ENCODE assay signal across 1 cellular context in the genomic region with DNA sequence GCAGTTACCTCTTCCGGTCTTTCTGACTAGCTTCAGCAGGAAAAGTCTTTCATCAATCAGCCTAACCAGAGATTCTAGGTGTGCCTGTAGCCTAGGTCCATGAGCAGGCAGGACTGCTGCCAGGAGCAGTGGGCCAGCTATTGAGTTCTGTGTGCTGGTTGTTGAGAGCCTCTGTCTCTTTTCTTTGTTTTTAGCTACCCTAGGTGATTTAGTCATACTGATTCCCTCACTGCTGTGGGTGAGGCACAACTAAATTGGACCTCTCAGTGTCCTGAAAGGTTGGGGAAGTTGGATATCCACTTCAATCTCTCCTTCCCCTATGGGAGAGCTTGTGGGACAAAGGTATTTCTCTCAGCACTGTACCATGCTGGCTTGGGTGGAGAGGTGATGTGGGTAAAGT.
TF ChIP-seq lines count a peak whose summit lies in the region.

No MANE protein-coding gene starts in this region.

TF ChIP-seq in A549, 52 proteins besides CTCF, POLR2A, EP300 and RAD21 (continued from another document):
- TF ChIP-seq NPAS2 (CRISPR knock-in tag; IDR thresholded peaks at IDR 0.05; ENCODE audit: borderline replicate concordance) (no peak), RNF2 (IDR thresholded peaks at IDR 0.05; ENCODE audit: borderline replicate concordance, low read depth) (no peak), CBX8 (IDR thresholded peaks at IDR 0.05) (no peak)
